In the genomic region with DNA sequence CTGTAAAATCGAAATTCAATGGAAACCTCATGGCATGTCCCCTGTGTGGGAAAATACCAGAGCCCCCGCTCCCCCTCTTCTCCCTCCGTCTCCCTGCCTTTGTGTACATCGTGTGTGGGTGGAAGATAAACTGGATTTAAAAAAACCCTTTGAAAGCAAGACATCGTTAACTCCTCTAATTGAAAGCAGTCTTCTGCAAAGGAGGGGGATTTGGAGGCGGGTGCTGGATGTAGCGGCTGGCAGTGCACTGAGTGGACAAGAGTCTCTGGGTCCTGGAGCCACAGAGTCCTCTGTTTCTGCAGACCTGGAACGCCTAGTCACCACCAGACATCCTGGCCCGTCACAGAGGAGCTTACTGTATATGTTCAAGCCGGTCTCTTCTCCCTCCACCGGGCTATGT, we compare ENCODE assay signal across 1 cellular context.
TF ChIP-seq lines count a peak whose summit lies in the region.

No MANE protein-coding gene starts in this region.

TF ChIP-seq in H1, 55 proteins besides CTCF, POLR2A, EP300 and RAD21:
- TF ChIP-seq NRF1 (IDR thresholded peaks at IDR 0.05; ENCODE audit: low read depth, low read length), result no peak
- TF ChIP-seq CHD2 (IDR thresholded peaks at IDR 0.05; ENCODE audit: low read length), result no peak
- no peak for TF ChIP-seq CTBP2 (IDR thresholded peaks at IDR 0.05; ENCODE audit: borderline replicate concordance, insufficient read depth, insufficient read length, low read length)
- no peak for TF ChIP-seq SIN3A (conservative IDR thresholded peaks at IDR 0.05 in 1 of 2, IDR thresholded peaks at IDR 0.05 in 1 of 2; ENCODE audit: low read depth in 1 of 2, low read length in 2 of 2)
- no peak for TF ChIP-seq EZH2 (IDR thresholded peaks at IDR 0.05; ENCODE audit: low read depth, low read length, severe bottlenecking)
- no peak for TF ChIP-seq CEBPB (IDR thresholded peaks at IDR 0.05; ENCODE audit: low read depth, low read length)
